12 cellular contexts compared by ENCODE assay signal in the genomic region with DNA sequence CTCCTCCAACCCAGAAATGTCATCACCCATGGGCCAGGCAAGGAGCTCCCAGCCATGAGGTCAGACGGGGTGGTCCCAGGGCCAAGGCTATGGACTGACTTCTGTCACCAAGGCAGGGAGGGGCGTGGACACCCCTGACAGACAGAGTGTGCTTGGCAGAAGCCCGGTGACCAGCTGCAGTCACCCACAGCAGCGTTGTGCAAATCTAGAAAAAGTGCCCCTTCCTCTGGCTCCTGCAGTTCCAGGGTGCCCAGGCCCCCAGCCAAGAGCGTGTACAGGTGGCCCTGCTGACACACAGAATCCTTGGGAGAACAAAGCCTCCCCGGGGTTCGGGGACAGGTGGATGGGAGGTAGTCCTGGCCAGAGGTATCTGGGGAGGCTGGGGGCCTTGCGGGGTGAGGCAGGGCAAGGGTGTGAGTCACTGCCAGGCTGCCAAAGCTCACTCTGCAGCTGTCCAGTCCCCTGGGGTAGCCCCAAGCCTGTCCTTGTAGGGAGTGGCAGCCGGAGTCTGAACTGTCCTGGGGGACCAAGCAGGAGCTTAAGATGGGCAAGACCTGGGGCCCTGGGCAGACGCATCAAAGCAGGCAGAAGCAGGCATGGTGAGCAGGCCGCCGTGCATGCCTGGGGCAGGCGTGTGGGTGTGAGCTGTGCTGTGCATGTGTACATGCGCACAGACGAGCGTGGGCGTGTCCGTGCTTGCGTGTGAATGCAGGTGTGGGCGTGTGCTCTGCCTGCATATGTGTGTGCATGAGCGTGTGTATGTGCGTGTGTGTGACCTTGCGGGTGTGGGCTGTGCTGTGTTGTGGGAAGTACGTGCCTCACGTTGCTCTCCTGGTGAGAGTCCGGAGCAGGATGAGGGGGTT. TPM values are rescaled to one million over a fixed set of nuclear protein-coding genes. Genes with fewer than 3 reads are reported as not detected.
A peak's percentile ranks its signal among the peaks of the same experiment; 100 is the strongest.
DNase-seq lines count a peak whose midpoint lies in the region; ATAC-seq, FAIRE-seq and TF ChIP-seq lines count a peak whose summit lies in the region.
"Had no signal": no experiment of that assay in that cellular context is flagged by ENCODE, and none has a peak within 500 bp of the region (broad histone marks: within the 10 kb centered on the region; RNA-seq: fewer than 3 reads in every experiment).

No MANE protein-coding gene starts in this region.

- peak overlapping the region; percentile 94 for H3K4me2 ChIP-seq in OCI-LY7 (ENCODE audit: low read length)
- H3K4me2 ChIP-seq: hepatocyte had no signal

- no peaks in the 10 kb centered on the region for H3K9me3 ChIP-seq in OCI-LY7 (ENCODE audit: low read length)

- H3K36me3 Mint-ChIP-seq in glutamatergic neuron (ENCODE audit: unreplicated experiment) (no peaks in the 10 kb centered on the region), progenitor cell of endocrine pancreas (ENCODE audit: insufficient read depth) (peaks cover 3% of the 10 kb centered on the region)

- POLR2A ChIA-PET in OCI-LY7 (lab: Charles Lee): interaction anchor here (0.6 kb wide), 1 partner anchor 19 kb away, joined by 3 read pairs; no protein-coding TSS in a partner anchor

- H3K9me3 Mint-ChIP-seq in glutamatergic neuron (ENCODE audit: unreplicated experiment) (peaks cover 6% of the 10 kb centered on the region), progenitor cell of endocrine pancreas (ENCODE audit: low read depth) (no peaks in the 10 kb centered on the region)

- intact Hi-C loops in OCI-LY7 (cut with micrococcal nuclease; ENCODE audit: unreplicated experiment): loop anchor here (2.0 to 10.0 kb wide), 3 partner anchors 105 to 1037 kb away; partner anchors contain the start of gene SLBP

- DNase-seq in A172 (ENCODE audit: low spot score) (peak; percentile 19), DMS53 (lab: John Stamatoyannopoulos, UW) (peak; percentile 97), OCI-LY7 (ENCODE audit: low spot score) (peak; percentile 71), glutamatergic neuron (peak; percentile 34), GM19239 (ENCODE audit: insufficient read length, low spot score) (no peak), progenitor cell of endocrine pancreas (ENCODE audit: low spot score, unreplicated experiment) (no peak), NCI-H1105 treated with DMSO at 0.1 percent for 48 hours (lab: John Stamatoyannopoulos, UW) (no peak)
- DNase-seq: activated CD8-positive, alpha-beta memory T cell treated with anti-CD3 and anti-CD28 coated beads for 24 hours; cerebellar nuclear complex; GF-D8 had no signal

- no peak for FAIRE-seq in GM19239 (lab: Jason Lieb, UNC)

- no peaks in the 10 kb centered on the region for H3K9me2 ChIP-seq in OCI-LY7 (ENCODE audit: insufficient read depth, low read length)

- peaks cover 10% of the 10 kb centered on the region for H3K79me2 ChIP-seq in OCI-LY7 (ENCODE audit: insufficient read depth, low read depth, low read length)

- TF ChIP-seq CTCF in OCI-LY7 (conservative IDR thresholded peaks at IDR 0.05; ENCODE audit: low read length) (no peak), glutamatergic neuron (IDR thresholded peaks at IDR 0.05; ENCODE audit: partially characterized antibody, unreplicated experiment) (no peak), progenitor cell of endocrine pancreas (IDR thresholded peaks at IDR 0.05; ENCODE audit: unreplicated experiment) (no peak)

- H3K27me3 Mint-ChIP-seq in glutamatergic neuron (ENCODE audit: unreplicated experiment) (peaks cover 5% of the 10 kb centered on the region), progenitor cell of endocrine pancreas (no peaks in the 10 kb centered on the region)

- no peak overlapping the region for H2AFZ ChIP-seq in OCI-LY7 (ENCODE audit: low read length)
- H2AFZ ChIP-seq: hepatocyte had no signal

- no TSS peak for BruUV-seq in OCI-LY7 (replicated peaks; lab: Mats Ljungman, UMichigan)

- H3K4me3 ChIP-seq in OCI-LY7 (ENCODE audit: low read depth, low read length, poor library complexity, severe bottlenecking): peak overlapping the region; percentile 98
- H3K4me3 ChIP-seq: hepatocyte had no signal

- H3K27ac Mint-ChIP-seq in glutamatergic neuron (ENCODE audit: unreplicated experiment) (no peak overlapping the region), progenitor cell of endocrine pancreas (no peak overlapping the region)

- no peaks in the 10 kb centered on the region for H4K20me1 ChIP-seq in OCI-LY7 (ENCODE audit: insufficient read depth, low read length)

- H3K4me1 Mint-ChIP-seq in glutamatergic neuron (ENCODE audit: low read depth, unreplicated experiment): peaks cover 7% of the 10 kb centered on the region
- peaks cover 6% of the 10 kb centered on the region for H3K4me1 Mint-ChIP-seq in progenitor cell of endocrine pancreas (ENCODE audit: low read depth)

- H3K4me1 ChIP-seq in OCI-LY7 (ENCODE audit: insufficient read depth, low read length, poor library complexity, severe bottlenecking): peaks cover 46% of the 10 kb centered on the region

- H3K36me3 ChIP-seq in OCI-LY7 (ENCODE audit: insufficient read depth, low read length): peaks cover 11% of the 10 kb centered on the region

- no peak for ATAC-seq in HG03432 (IDR thresholded peaks at IDR 0.05; ENCODE audit: unreplicated experiment)

- H3K27ac ChIP-seq in OCI-LY7 (ENCODE audit: low read depth, low read length, poor library complexity, severe bottlenecking): peak overlapping the region; percentile 94
- H3K27ac ChIP-seq: hepatocyte had no signal

- CTCF ChIA-PET in OCI-LY7 (lab: Charles Lee; ENCODE audit: unreplicated experiment): no interaction called here

- H3K4me3 Mint-ChIP-seq in glutamatergic neuron (ENCODE audit: unreplicated experiment) (no peak overlapping the region), progenitor cell of endocrine pancreas (ENCODE audit: low read depth) (no peak overlapping the region)

RNA-seq across cellular contexts. Expression of gene MYL5, which starts 3.3 kb away (rescaled TPM):
- 19.0 and 25.0 TPM in 2 replicates for total RNA-seq in A172 (2014; rRNA removed; shearing (Covaris generic))
- total RNA-seq in OCI-LY7 (2014; rRNA removed; shearing (Covaris generic)): 23.0 and 24.4 TPM in 2 replicates
- 62.2 and 67.4 TPM in 2 replicates for total RNA-seq in OCI-LY7 (2022)
- total RNA-seq in glutamatergic neuron (ENCODE audit: unreplicated experiment): 13.6 TPM
- 22.6 and 23.7 TPM in 2 replicates for total RNA-seq in progenitor cell of endocrine pancreas

RNA-seq across cellular contexts. Expression of gene ATP5ME, which starts 3.6 kb away (rescaled TPM):
- 118 and 201 TPM in 2 replicates for total RNA-seq in A172 (2014; rRNA removed; shearing (Covaris generic))
- total RNA-seq in OCI-LY7 (2014; rRNA removed; shearing (Covaris generic)): 388 and 420 TPM in 2 replicates
- 276 and 359 TPM in 2 replicates for total RNA-seq in OCI-LY7 (2022)
- total RNA-seq in glutamatergic neuron (ENCODE audit: unreplicated experiment): 230 TPM
- 235 and 236 TPM in 2 replicates for total RNA-seq in progenitor cell of endocrine pancreas

RNA-seq across cellular contexts. Expression of gene SLC49A3, which starts 11.3 kb away (rescaled TPM):
- 0.26 and 0.81 TPM in 2 replicates for total RNA-seq in A172 (2014; rRNA removed; shearing (Covaris generic))
- not detected in 2 replicates for total RNA-seq in OCI-LY7 (2014; rRNA removed; shearing (Covaris generic))
- total RNA-seq in OCI-LY7 (2022): not detected in 2 replicates
- not detected for total RNA-seq in glutamatergic neuron (ENCODE audit: unreplicated experiment)
- total RNA-seq in progenitor cell of endocrine pancreas: 12.9 and 13.1 TPM in 2 replicates

RNA-seq across cellular contexts. Expression of gene PCGF3, which starts 28.0 kb away (rescaled TPM):
- 38.4 and 56.3 TPM in 2 replicates for total RNA-seq in A172 (2014; rRNA removed; shearing (Covaris generic))
- 33.8 and 43.7 TPM in 2 replicates for total RNA-seq in OCI-LY7 (2014; rRNA removed; shearing (Covaris generic))
- total RNA-seq in OCI-LY7 (2022) (45.9 and 50.2 TPM in 2 replicates), glutamatergic neuron (ENCODE audit: unreplicated experiment) (122 TPM), progenitor cell of endocrine pancreas (79.8 and 87.9 TPM in 2 replicates)

RNA-seq across cellular contexts. Expression of gene PDE6B, which starts 52.3 kb away (rescaled TPM):
- not detected in 2 replicates for total RNA-seq in A172 (2014; rRNA removed; shearing (Covaris generic))
- not detected in 2 replicates for total RNA-seq in OCI-LY7 (2014; rRNA removed; shearing (Covaris generic))
- total RNA-seq in OCI-LY7 (2022): not detected in 2 replicates
- total RNA-seq in glutamatergic neuron (ENCODE audit: unreplicated experiment): 2.3 TPM
- total RNA-seq in progenitor cell of endocrine pancreas: 10.4 TPM in 2 replicates

Comparison
In these comparisons a context has a peak if more than half of its experiments do, and no peak if none do; other contexts are left out.
1. DNase-seq: peak in A172 (single experiment), DMS53 (single experiment), OCI-LY7 (single experiment) and glutamatergic neuron (single experiment); none in GM19239 (single experiment), progenitor cell of endocrine pancreas (single experiment) and NCI-H1105 treated with DMSO at 0.1 percent for 48 hours (single experiment).